8 cellular contexts compared by ENCODE assay signal in genomic region chrX:115642895-115643530, GRCh38.
DNase-seq lines count a peak whose midpoint lies in the region; ATAC-seq and TF ChIP-seq lines count a peak whose summit lies in the region.

No MANE protein-coding gene starts in this region.

- no peak overlapping the region for H3K4me3 ChIP-seq in adipocyte (ENCODE audit: low read length)
- H3K4me3 ChIP-seq in right atrium auricular region, result no peak overlapping the region
- no peak overlapping the region for H3K4me3 ChIP-seq in spleen

- ATAC-seq in GM21423 (IDR thresholded peaks at IDR 0.05; ENCODE audit: unreplicated experiment) (no peak), GM19467 (IDR thresholded peaks at IDR 0.05; ENCODE audit: unreplicated experiment) (no peak)

- H3K36me3 ChIP-seq in adipocyte (ENCODE audit: control insufficient read depth, insufficient read depth, low read length, severe bottlenecking) (peaks cover 40% of the 10 kb centered on the region), right atrium auricular region (peaks cover 34% of the 10 kb centered on the region), spleen (peaks cover 0 to 28% (median 0%) of the 10 kb centered on the region in 6 donors)

- H3K9ac ChIP-seq in adipocyte (ENCODE audit: low read length), result peak overlapping the region; percentile 19

- TF ChIP-seq POLR2A in spleen (IDR thresholded peaks at IDR 0.05), result no peak

- TF ChIP-seq CTCF in right atrium auricular region (IDR thresholded peaks at IDR 0.05) (peak; percentile 99), spleen (IDR thresholded peaks at IDR 0.05 in 8 of 11, conservative IDR thresholded peaks at IDR 0.05 in 3 of 11) (peak; percentile 64 to 96 (median 83))

- H3K9me3 ChIP-seq in adipocyte (ENCODE audit: control insufficient read depth, low read length), result no peaks in the 10 kb centered on the region
- no peaks in the 10 kb centered on the region for H3K9me3 ChIP-seq in right atrium auricular region
- no peaks in the 10 kb centered on the region for H3K9me3 ChIP-seq in spleen

- peaks cover 14% of the 10 kb centered on the region for H3K27me3 ChIP-seq in adipocyte (replicated peaks; ENCODE audit: control insufficient read depth, insufficient read depth, low read length)
- H3K27me3 ChIP-seq in right atrium auricular region, result no peaks in the 10 kb centered on the region
- peaks cover 0 to 8% (median 0%) of the 10 kb centered on the region in 7 donors for H3K27me3 ChIP-seq in spleen (replicated peaks in 1 of 7)

- H3K27ac ChIP-seq in right atrium auricular region (peak overlapping the region in 1 of 2 donors; percentile 39), spleen (peak overlapping the region in 2 of 8 donors; percentile 11 to 21)

- H3K4me1 ChIP-seq in adipocyte (ENCODE audit: control insufficient read depth, insufficient read depth, low read length) (no peaks in the 10 kb centered on the region), right atrium auricular region (peaks cover 0 to 4% of the 10 kb centered on the region in 2 donors), spleen (peaks cover 0 to 6% (median 0%) of the 10 kb centered on the region in 6 donors)

- intact Hi-C loops in spleen (cut with DNase I; ENCODE audit: low total_unique reads), result loop anchor here (5.0 kb wide), 1 partner anchor 316 kb away; no protein-coding TSS in a partner anchor

- 23 to 34% (median 24%) methylated on average over 5 of the region's 5 CpGs for WGBS in spleen, 5 donors

- peak; percentile 18 for DNase-seq in COLO829 (ENCODE audit: low spot score)
- peak; percentile 10 for DNase-seq in GM19238 (ENCODE audit: insufficient read length, low spot score)
- peak; percentile 1 for DNase-seq in NCI-H345 treated with DMSO at 0.1 percent for 48 hours (lab: John Stamatoyannopoulos, UW; ENCODE audit: unreplicated experiment)
- DNase-seq in adipocyte (ENCODE audit: low read depth), result peak; percentile 87
- DNase-seq in right atrium auricular region (ENCODE audit: low spot score), result no peak
- no peak for DNase-seq in spleen

Comparison
In these comparisons a context has a peak if more than half of its experiments do, and no peak if none do; other contexts are left out.
1. DNase-seq: peak in COLO829 (single experiment), GM19238 (single experiment), NCI-H345 treated with DMSO at 0.1 percent for 48 hours (single experiment) and adipocyte (single experiment); none in right atrium auricular region (single experiment) and spleen (single experiment).